Comparison of ENCODE assay signal across 8 cellular contexts in genomic region chr1:63524166-63524565, GRCh38. TPM values are rescaled to one million over a fixed set of nuclear protein-coding genes. Genes with fewer than 3 reads are reported as not detected.
DNase-seq lines count a peak whose midpoint lies in the region; ATAC-seq, FAIRE-seq and TF ChIP-seq lines count a peak whose summit lies in the region.

No MANE protein-coding gene starts in this region.

- no peaks in the 10 kb centered on the region for H3K36me3 ChIP-seq in HUES48 (ENCODE audit: control insufficient read depth, insufficient read depth, low read length)

- peak overlapping the region; percentile 74 for H3K4me2 ChIP-seq in A549

- no peak overlapping the region for H3K9ac ChIP-seq in HUES48 (ENCODE audit: low read depth, low read length)

- H3K9me3 ChIP-seq in A549: no peaks in the 10 kb centered on the region
- no peaks in the 10 kb centered on the region for H3K9me3 ChIP-seq in HUES48 (ENCODE audit: control insufficient read depth, insufficient read depth, low read length)

- peaks cover 14% of the 10 kb centered on the region for H3K4me1 Mint-ChIP-seq in memory B cell

- POLR2A ChIA-PET in A549 (lab: Yijun Ruan, JAX): no interaction called here

- in situ Hi-C loops in astrocyte of the spinal cord (cut with HindIII; ENCODE audit: low sequenced_read_pairs): no loop called here

- FAIRE-seq in A549 (lab: Jason Lieb, UNC): no peak

- H3K4me3 Mint-ChIP-seq in memory B cell: peak overlapping the region; percentile 54

- TF ChIP-seq RAD21 in A549 (conservative IDR thresholded peaks at IDR 0.05 in 1 of 2, IDR thresholded peaks at IDR 0.05 in 1 of 2): no peak

- TF ChIP-seq POLR2A in A549 (IDR thresholded peaks at IDR 0.05; ENCODE audit: low read length): no peak

- TF ChIP-seq EP300 in A549 (IDR thresholded peaks at IDR 0.05): no peak

- no peaks in the 10 kb centered on the region for H3K9me3 Mint-ChIP-seq in memory B cell

- H3K36me3 Mint-ChIP-seq in memory B cell: peaks cover 2% of the 10 kb centered on the region

- H3K4me3 ChIP-seq in A549: peak overlapping the region; percentile 58
- peak overlapping the region; percentile 81 for H3K4me3 ChIP-seq in HUES48 (ENCODE audit: low read depth, low read length)
- H3K4me3 ChIP-seq in astrocyte of the spinal cord (ENCODE audit: low read depth, low read length): peak overlapping the region; percentile 80

- no peaks in the 10 kb centered on the region for H3K27me3 ChIP-seq in HUES48 (ENCODE audit: control insufficient read depth, insufficient read depth, low read length)

- 26% methylated on average over 4 of the region's 4 CpGs for WGBS in A549 (ENCODE audit: missing lambda C conversion rate)

- peaks cover 17% of the 10 kb centered on the region; the same call in 2 of the 3 replicates for H3K4me1 ChIP-seq in A549
- peaks cover 10% of the 10 kb centered on the region for H3K4me1 ChIP-seq in HUES48 (ENCODE audit: control insufficient read depth, insufficient read depth, low read length)

- DNase-seq in A549 (ENCODE audit: low read depth in 1 of 2, low spot score in 1 of 2) (peak in 1 of 2 experiments; percentile 2), astrocyte of the spinal cord (ENCODE audit: low read depth, low spot score) (no peak), memory B cell (ENCODE audit: low spot score in 2 of 2) (no peak), SIG-M5 treated with dmso at 0.1 percent for 504 hours (lab: John Stamatoyannopoulos, UW; ENCODE audit: unreplicated experiment) (no peak), T-helper 9 cell (no peak)
- DNase-seq in stimulated activated CD8-positive, alpha-beta memory T cell treated with anti-CD3 and anti-CD28 coated beads, Interleukin-4, amount 100 ng/mL, for 48 hours: no peak

- TF ChIP-seq CTCF in A549 (IDR thresholded peaks at IDR 0.05) (no peak), astrocyte of the spinal cord (IDR thresholded peaks at IDR 0.05; ENCODE audit: low read depth, low read length) (no peak)

- ATAC-seq in A549: no peak
- no peak for ATAC-seq in memory B cell (ENCODE audit: low read depth)
- ATAC-seq in HG02938 (IDR thresholded peaks at IDR 0.05; ENCODE audit: unreplicated experiment): no peak

- H3K27ac Mint-ChIP-seq in memory B cell: peak overlapping the region; percentile 99

- no peaks in the 10 kb centered on the region for H3K27me3 Mint-ChIP-seq in memory B cell

- peak overlapping the region; percentile 86 to 97 for H3K27ac ChIP-seq in A549
- H3K27ac ChIP-seq in HUES48 (ENCODE audit: low read depth, low read length): peak overlapping the region; percentile 96

- CTCF ChIA-PET in A549 (lab: Yijun Ruan, JAX): no interaction called here

TF ChIP-seq in A549, 52 proteins besides CTCF, POLR2A, EP300 and RAD21:
- TF ChIP-seq RFX5 (IDR thresholded peaks at IDR 0.05) (no peak), ZNF302 (CRISPR knock-in tag; IDR thresholded peaks at IDR 0.05) (no peak), MAZ (IDR thresholded peaks at IDR 0.05; ENCODE audit: borderline replicate concordance, low read depth, low read length) (no peak), SMC3 (IDR thresholded peaks at IDR 0.05) (no peak), RNF2 (IDR thresholded peaks at IDR 0.05; ENCODE audit: borderline replicate concordance, low read depth) (no peak), FOSL2 (IDR thresholded peaks at IDR 0.05) (no peak), FOSL2 (CRISPR knock-in tag; IDR thresholded peaks at IDR 0.05) (no peak), MAFK (IDR thresholded peaks at IDR 0.05; ENCODE audit: partially characterized antibody) (no peak), SREBF2 (IDR thresholded peaks at IDR 0.05) (no peak), BHLHE40 (IDR thresholded peaks at IDR 0.05; ENCODE audit: low read depth, low read length) (no peak)
- TF ChIP-seq, protein P1, sequence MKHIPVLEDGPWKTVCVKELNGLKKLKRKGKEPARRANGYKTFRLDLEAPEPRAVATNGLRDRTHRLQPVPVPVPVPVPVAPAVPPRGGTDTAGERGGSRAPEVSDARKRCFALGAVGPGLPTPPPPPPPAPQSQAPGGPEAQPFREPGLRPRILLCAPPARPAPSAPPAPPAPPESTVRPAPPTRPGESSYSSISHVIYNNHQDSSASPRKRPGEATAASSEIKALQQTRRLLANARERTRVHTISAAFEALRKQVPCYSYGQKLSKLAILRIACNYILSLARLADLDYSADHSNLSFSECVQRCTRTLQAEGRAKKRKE (CRISPR knock-in tag; IDR thresholded peaks at IDR 0.05; ENCODE audit: low read depth): no peak

RNA-seq across cellular contexts. Expression of gene EFCAB7, which starts 0.8 kb away (rescaled TPM):
- polyA plus RNA-seq in A549 (2011; rRNA removed) (4.6 and 5.6 TPM in 2 replicates), A549 (2017; fragmentation: RNase III; extraction: RNeasy Plus Mini Kit Qiagen cat#74134 plus additional on column Dnase treatment) (3.8 to 4.6 TPM (median 4.0 TPM) in 3 replicates)
- 1.2 and 1.5 TPM in 2 replicates for polyA plus RNA-seq in A549 (2012; cell fraction: cytosol; rRNA removed)
- polyA plus RNA-seq in A549 (2012; cell fraction: nucleus; rRNA removed): 0.88 and 1.0 TPM in 2 replicates
- polyA minus RNA-seq in A549 (2011; rRNA and poly(A)+ RNA removed): 1.1 and 1.6 TPM in 2 replicates

RNA-seq across cellular contexts. Expression of gene ITGB3BP, which starts 1.1 kb away (rescaled TPM):
- polyA plus RNA-seq in A549 (2011; rRNA removed): 36.3 and 45.8 TPM in 2 replicates
- polyA plus RNA-seq in A549 (2012; cell fraction: cytosol; rRNA removed): 13.1 and 14.4 TPM in 2 replicates
- 5.1 and 7.4 TPM in 2 replicates for polyA plus RNA-seq in A549 (2012; cell fraction: nucleus; rRNA removed)
- 31.6 to 33.5 TPM (median 32.7 TPM) in 3 replicates for polyA plus RNA-seq in A549 (2017; fragmentation: RNase III; extraction: RNeasy Plus Mini Kit Qiagen cat#74134 plus additional on column Dnase treatment)
- polyA minus RNA-seq in A549 (2011; rRNA and poly(A)+ RNA removed): 3.5 and 5.4 TPM in 2 replicates
